Comparison of ENCODE assay signal across 25 cellular contexts in genomic region chr7:6254891-6255290, GRCh38. TPM values are rescaled to one million over a fixed set of nuclear protein-coding genes. Genes with fewer than 3 reads are reported as not detected.
A peak's percentile ranks its signal among the peaks of the same experiment; 100 is the strongest.
DNase-seq lines count a peak whose midpoint lies in the region; ATAC-seq, FAIRE-seq and TF ChIP-seq lines count a peak whose summit lies in the region.
"Had no signal": no experiment of that assay in that cellular context is flagged by ENCODE, and none has a peak within 500 bp of the region (broad histone marks: within the 10 kb centered on the region; RNA-seq: fewer than 3 reads in every experiment).

No MANE protein-coding gene starts in this region.

- no peaks in the 10 kb centered on the region for H3K27me3 Mint-ChIP-seq in astrocyte (ENCODE audit: low read depth, unreplicated experiment)
- peaks cover 30% of the 10 kb centered on the region for H3K27me3 Mint-ChIP-seq in activated T-cell treated with anti-CD3 and anti-CD28 coated beads, Interleukin-2, amount 50 U/mL, for 24 hours

- H3K36me3 ChIP-seq in astrocyte (ENCODE audit: insufficient read depth, low read length) (no peaks in the 10 kb centered on the region), thoracic aorta (no peaks in the 10 kb centered on the region)
- H3K36me3 ChIP-seq: right atrium auricular region, suprapubic skin had no signal

- peaks cover 71% of the 10 kb centered on the region for H3K79me2 ChIP-seq in astrocyte (ENCODE audit: insufficient read depth, low read length)

- H3K4me3 Mint-ChIP-seq in astrocyte (ENCODE audit: unreplicated experiment) = no peak overlapping the region
- no peak overlapping the region for H3K4me3 Mint-ChIP-seq in activated T-cell treated with anti-CD3 and anti-CD28 coated beads, Interleukin-2, amount 50 U/mL, for 24 hours
- H3K4me3 Mint-ChIP-seq: activated CD8-positive, alpha-beta T cell treated with anti-CD3 and anti-CD28 coated beads, Interleukin-2, amount 10 ng/mL, durations not matched to agents 7 days and 5 days; B cell; naive thymus-derived CD4-positive, alpha-beta T cell; WTC11 had no signal

- peak overlapping the region; percentile 39 for H3K27ac ChIP-seq in astrocyte (ENCODE audit: low read depth, low read length)
- H3K27ac ChIP-seq in thoracic aorta = peak overlapping the region; percentile 44 to 67
- H3K27ac ChIP-seq: suprapubic skin had no signal

- peaks cover 66% of the 10 kb centered on the region for H3K4me1 Mint-ChIP-seq in astrocyte (ENCODE audit: low read depth, unreplicated experiment)
- H3K4me1 Mint-ChIP-seq in activated T-cell treated with anti-CD3 and anti-CD28 coated beads, Interleukin-2, amount 50 U/mL, for 24 hours (ENCODE audit: low read depth) = peaks cover 56% of the 10 kb centered on the region

- H2AFZ ChIP-seq in astrocyte (ENCODE audit: low read depth, low read length) = no peak overlapping the region

- FAIRE-seq in astrocyte (lab: Jason Lieb, UNC) (no peak), RCC 7860 (lab: Jason Lieb, UNC) (no peak)

- H3K9ac ChIP-seq in astrocyte (ENCODE audit: low read length) = peak overlapping the region; percentile 9

- H3K9me3 ChIP-seq in astrocyte (ENCODE audit: insufficient read depth, low read depth, low read length) (no peaks in the 10 kb centered on the region), thoracic aorta (no peaks in the 10 kb centered on the region)
- H3K9me3 ChIP-seq: right atrium auricular region, suprapubic skin had no signal

- no peak for ATAC-seq in thoracic aorta (ENCODE audit: insufficient number of reproducible peaks, low FRiP score, low read depth)
- ATAC-seq: activated CD8-positive, alpha-beta T cell treated with anti-CD3 and anti-CD28 coated beads, Interleukin-2, amount 10 ng/mL, durations not matched to agents 7 days and 5 days; naive thymus-derived CD4-positive, alpha-beta T cell had no signal

- H3K27me3 ChIP-seq in astrocyte (ENCODE audit: insufficient read depth, low read length) (no peaks in the 10 kb centered on the region), thoracic aorta (replicated peaks; ENCODE audit: insufficient read depth) (no peaks in the 10 kb centered on the region)
- H3K27me3 ChIP-seq: dorsolateral prefrontal cortex, right atrium auricular region, suprapubic skin had no signal

- no peak for TF ChIP-seq CTCF in astrocyte (IDR thresholded peaks at IDR 0.05; ENCODE audit: insufficient read depth, low read depth, low read length)
- TF ChIP-seq CTCF in thoracic aorta (IDR thresholded peaks at IDR 0.05) = no peak

- peaks cover 3% of the 10 kb centered on the region for H3K36me3 Mint-ChIP-seq in astrocyte (ENCODE audit: low read depth, unreplicated experiment)
- no peaks in the 10 kb centered on the region for H3K36me3 Mint-ChIP-seq in activated T-cell treated with anti-CD3 and anti-CD28 coated beads, Interleukin-2, amount 50 U/mL, for 24 hours (ENCODE audit: low read depth)
- H3K36me3 Mint-ChIP-seq: naive thymus-derived CD4-positive, alpha-beta T cell; WTC11 had no signal

- H3K4me3 ChIP-seq in astrocyte (ENCODE audit: insufficient read depth, low read depth, low read length) = no peak overlapping the region
- H3K4me3 ChIP-seq in thoracic aorta = no peak overlapping the region
- H3K4me3 ChIP-seq: dorsolateral prefrontal cortex, right atrium auricular region, suprapubic skin had no signal

- no peak overlapping the region for H3K4me2 ChIP-seq in astrocyte (ENCODE audit: low read length)

- peaks cover 61% of the 10 kb centered on the region for H3K4me1 ChIP-seq in astrocyte (ENCODE audit: insufficient read depth, low read length)
- peaks cover 57 to 84% of the 10 kb centered on the region in 2 donors for H3K4me1 ChIP-seq in thoracic aorta (ENCODE audit: control insufficient read depth in 1 of 2, low read depth in 2 of 2)

- H4K20me1 ChIP-seq in astrocyte (ENCODE audit: insufficient read depth, low read length) = no peaks in the 10 kb centered on the region

- no peaks in the 10 kb centered on the region for H3K9me3 Mint-ChIP-seq in astrocyte (ENCODE audit: unreplicated experiment)
- H3K9me3 Mint-ChIP-seq in activated T-cell treated with anti-CD3 and anti-CD28 coated beads, Interleukin-2, amount 50 U/mL, for 24 hours = no peaks in the 10 kb centered on the region
- H3K9me3 Mint-ChIP-seq: naive thymus-derived CD4-positive, alpha-beta T cell; WTC11 had no signal

- H3K27ac Mint-ChIP-seq in astrocyte (ENCODE audit: unreplicated experiment) = peak overlapping the region; percentile 60
- no peak overlapping the region for H3K27ac Mint-ChIP-seq in activated T-cell treated with anti-CD3 and anti-CD28 coated beads, Interleukin-2, amount 50 U/mL, for 24 hours
- H3K27ac Mint-ChIP-seq: activated CD8-positive, alpha-beta T cell treated with anti-CD3 and anti-CD28 coated beads, Interleukin-2, amount 10 ng/mL, durations not matched to agents 7 days and 5 days; B cell; WTC11 had no signal

- DNase-seq in DMS53 (lab: John Stamatoyannopoulos, UW) (peak; percentile 21), DMS53 treated with DMSO at 0.1 percent for 48 hours (lab: John Stamatoyannopoulos, UW; ENCODE audit: unreplicated experiment) (no peak), astrocyte (ENCODE audit: low read depth) (no peak), iris pigment epithelial cell (ENCODE audit: low read depth) (peak; percentile 66), thoracic aorta (ENCODE audit: low spot score) (no peak), RCC 7860 (ENCODE audit: low spot score) (no peak), GDM1 (lab: John Stamatoyannopoulos, UW) (no peak)
- no peak for DNase-seq in activated T-cell treated with anti-CD3 and anti-CD28 coated beads, Interleukin-2, amount 50 U/mL, for 24 hours
- DNase-seq: 8988T; activated CD8-positive, alpha-beta T cell treated with anti-CD3 and anti-CD28 coated beads, Interleukin-2, amount 10 ng/mL, durations not matched to agents 7 days and 5 days; activated naive CD4-positive, alpha-beta T cell; central memory CD4-positive, alpha-beta T cell; DMS79; dorsolateral prefrontal cortex; Kasumi-1; naive thymus-derived CD4-positive, alpha-beta T cell; NCI-H1048; NCI-H187 treated with DMSO at 0.1 percent for 48 hours; NCI-H226; NCI-H748 treated with DMSO at 0.1 percent for 48 hours; T1000 had no signal

RNA-seq across cellular contexts. Expression of gene CYTH3, which starts 17.5 kb away (rescaled TPM):
- total RNA-seq in astrocyte (25.5 and 29.3 TPM in 2 replicates), thoracic aorta (10 to 100 TPM; 83.8 to 89.4 TPM)

Comparison
In these comparisons a context has a peak if more than half of its experiments do, and no peak if none do; other contexts are left out.
1. DNase-seq: peak in DMS53 (single experiment) and iris pigment epithelial cell (single experiment); none in DMS53 treated with DMSO at 0.1 percent for 48 hours (single experiment), astrocyte (single experiment), thoracic aorta (single experiment), activated T-cell treated with anti-CD3 and anti-CD28 coated beads, Interleukin-2, amount 50 U/mL, for 24 hours (single experiment), RCC 7860 (single experiment) and GDM1 (single experiment).